Comparison of ENCODE assay signal across 28 cellular contexts in the genomic region with DNA sequence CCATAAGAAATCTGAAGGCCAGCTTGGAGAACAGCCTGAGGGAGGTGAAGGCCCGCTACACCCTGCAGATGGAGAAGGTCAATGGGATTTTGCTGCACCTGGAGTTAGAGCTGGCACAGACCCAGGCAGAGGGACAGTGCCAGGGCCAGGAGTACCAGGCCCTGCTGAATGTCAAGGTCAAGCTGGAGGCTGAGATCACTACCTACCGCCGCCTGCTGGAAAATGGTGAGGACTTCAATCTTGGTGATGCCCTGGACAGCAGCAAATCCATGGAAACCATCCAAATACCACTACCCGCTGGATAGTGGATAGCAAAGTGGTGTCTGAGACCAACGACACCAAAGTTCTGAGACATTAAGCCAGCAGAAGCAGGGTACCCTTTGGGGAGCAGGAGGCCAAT.
"Had no signal": no experiment of that assay in that cellular context is flagged by ENCODE, and none has a peak within 500 bp of the region (broad histone marks: within the 10 kb centered on the region; RNA-seq: fewer than 3 reads in every experiment).

No MANE protein-coding gene starts in this region.

- H3K27ac ChIP-seq: neural progenitor cell, ovary, parathyroid adenoma, psoas muscle, skin epidermis, stomach, thoracic aorta, thyroid gland, tibial nerve, upper lobe of right lung, uterus had no signal

- H3K9ac ChIP-seq: neural progenitor cell, parathyroid adenoma had no signal

- H3K27me3 Mint-ChIP-seq: progenitor cell of endocrine pancreas; stimulated activated naive B cell treated with anti-CD40 and anti-IgM and Interleukin-4, amounts not matched to agents 10 μg/mL and 1 μg/mL and 100 μg/mL, for 72 hours; stimulated activated naive CD8-positive, alpha-beta T cell treated with anti-CD3 and anti-CD28 coated beads, Interleukin-15, Interleukin-2, amounts not matched to agents 100 ng/mL and 50 ng/mL, for 24 hours had no signal

- H3K4me1 Mint-ChIP-seq: nephron; neural progenitor cell; stimulated activated effector memory CD8-positive, alpha-beta T cell treated with anti-CD3 and anti-CD28 coated beads, Interleukin-12 subunit alpha, Interleukin-12 subunit beta, amount 100 ng/mL, for 72 hours had no signal

- H3K4me3 Mint-ChIP-seq: naive thymus-derived CD4-positive, alpha-beta T cell; natural killer cell; nephron; neural progenitor cell; stimulated activated effector memory CD8-positive, alpha-beta T cell treated with anti-CD3 and anti-CD28 coated beads, Interleukin-12 subunit alpha, Interleukin-12 subunit beta, amount 100 ng/mL, for 72 hours; stimulated activated naive B cell treated with anti-CD40 and anti-IgM and Interleukin-4, amounts not matched to agents 10 μg/mL and 1 μg/mL and 100 μg/mL, for 72 hours; stimulated activated naive CD8-positive, alpha-beta T cell treated with anti-CD3 and anti-CD28 coated beads, Interleukin-15, Interleukin-2, amounts not matched to agents 100 ng/mL and 50 ng/mL, for 24 hours; type B pancreatic cell had no signal

- H3K27me3 ChIP-seq: neural progenitor cell, ovary, stomach, thyroid gland, tibial nerve, upper lobe of right lung, uterus had no signal

- H3K9me3 Mint-ChIP-seq: naive thymus-derived CD4-positive, alpha-beta T cell; natural killer cell; stimulated activated effector memory CD8-positive, alpha-beta T cell treated with anti-CD3 and anti-CD28 coated beads, Interleukin-12 subunit alpha, Interleukin-12 subunit beta, amount 100 ng/mL, for 72 hours; stimulated activated naive B cell treated with anti-CD40 and anti-IgM and Interleukin-4, amounts not matched to agents 10 μg/mL and 1 μg/mL and 100 μg/mL, for 72 hours; stimulated activated naive CD8-positive, alpha-beta T cell treated with anti-CD3 and anti-CD28 coated beads, Interleukin-15, Interleukin-2, amounts not matched to agents 100 ng/mL and 50 ng/mL, for 24 hours; type B pancreatic cell had no signal

- H3K27ac Mint-ChIP-seq: natural killer cell; nephron; neural progenitor cell; progenitor cell of endocrine pancreas; stimulated activated effector memory CD8-positive, alpha-beta T cell treated with anti-CD3 and anti-CD28 coated beads, Interleukin-12 subunit alpha, Interleukin-12 subunit beta, amount 100 ng/mL, for 72 hours; stimulated activated naive B cell treated with anti-CD40 and anti-IgM and Interleukin-4, amounts not matched to agents 10 μg/mL and 1 μg/mL and 100 μg/mL, for 72 hours; stimulated activated naive CD8-positive, alpha-beta T cell treated with anti-CD3 and anti-CD28 coated beads, Interleukin-15, Interleukin-2, amounts not matched to agents 100 ng/mL and 50 ng/mL, for 24 hours; type B pancreatic cell had no signal

- H3K9me3 ChIP-seq: ovary, psoas muscle, stomach, thoracic aorta, thyroid gland, tibial nerve, upper lobe of right lung, uterus had no signal

- H3K36me3 ChIP-seq: neural progenitor cell, ovary, stomach, thoracic aorta, thyroid gland, tibial nerve, upper lobe of right lung, uterus had no signal

- DNase-seq: natural killer cell; occipital lobe; ovary; psoas muscle; right cardiac atrium; stimulated activated CD4-positive, alpha-beta T cell treated with anti-CD3 and anti-CD28 coated beads, Interleukin-15, amount 100 ng/mL, for 24 hours; stimulated activated CD4-positive, alpha-beta T cell treated with anti-CD3 and anti-CD28 coated beads, Interleukin-2, amount 100 ng/mL, for 24 hours; stimulated activated CD4-positive, alpha-beta T cell treated with anti-CD3 and anti-CD28 coated beads, Interleukin-2, amount 100 ng/mL, for 48 hours; stimulated activated CD4-positive, alpha-beta T cell treated with anti-CD3 and anti-CD28 coated beads, Interleukin-4, amount 100 ng/mL, for 24 hours; stimulated activated naive B cell treated with anti-CD40 and anti-IgM and Interleukin-4, amounts not matched to agents 10 μg/mL and 1 μg/mL and 100 μg/mL, for 72 hours; stimulated activated naive CD4-positive, alpha-beta T cell treated with Interleukin-2 at 50 U/mL for 16 hours; stomach; thyroid gland; upper lobe of right lung; uterus had no signal

- ATAC-seq: natural killer cell; psoas muscle; right cardiac atrium; sciatic nerve; stimulated activated effector memory CD8-positive, alpha-beta T cell treated with anti-CD3 and anti-CD28 coated beads, Interleukin-12 subunit alpha, Interleukin-12 subunit beta, amount 100 ng/mL, for 72 hours; stimulated activated naive B cell treated with anti-CD40 and anti-IgM and Interleukin-4, amounts not matched to agents 10 μg/mL and 1 μg/mL and 100 μg/mL, for 72 hours had no signal

- H3K36me3 Mint-ChIP-seq: naive thymus-derived CD4-positive, alpha-beta T cell; natural killer cell; neural progenitor cell; stimulated activated effector memory CD8-positive, alpha-beta T cell treated with anti-CD3 and anti-CD28 coated beads, Interleukin-12 subunit alpha, Interleukin-12 subunit beta, amount 100 ng/mL, for 72 hours; stimulated activated naive B cell treated with anti-CD40 and anti-IgM and Interleukin-4, amounts not matched to agents 10 μg/mL and 1 μg/mL and 100 μg/mL, for 72 hours; type B pancreatic cell had no signal

- H3K4me1 ChIP-seq: neural progenitor cell, parathyroid adenoma, psoas muscle, stomach, thyroid gland, uterus had no signal

- H3K4me3 ChIP-seq: neural progenitor cell, ovary, psoas muscle, skin epidermis, smooth muscle cell, stomach, thoracic aorta, thyroid gland, tibial nerve, upper lobe of right lung, uterus had no signal
